1 cellular context compared by ENCODE assay signal in the genomic region with DNA sequence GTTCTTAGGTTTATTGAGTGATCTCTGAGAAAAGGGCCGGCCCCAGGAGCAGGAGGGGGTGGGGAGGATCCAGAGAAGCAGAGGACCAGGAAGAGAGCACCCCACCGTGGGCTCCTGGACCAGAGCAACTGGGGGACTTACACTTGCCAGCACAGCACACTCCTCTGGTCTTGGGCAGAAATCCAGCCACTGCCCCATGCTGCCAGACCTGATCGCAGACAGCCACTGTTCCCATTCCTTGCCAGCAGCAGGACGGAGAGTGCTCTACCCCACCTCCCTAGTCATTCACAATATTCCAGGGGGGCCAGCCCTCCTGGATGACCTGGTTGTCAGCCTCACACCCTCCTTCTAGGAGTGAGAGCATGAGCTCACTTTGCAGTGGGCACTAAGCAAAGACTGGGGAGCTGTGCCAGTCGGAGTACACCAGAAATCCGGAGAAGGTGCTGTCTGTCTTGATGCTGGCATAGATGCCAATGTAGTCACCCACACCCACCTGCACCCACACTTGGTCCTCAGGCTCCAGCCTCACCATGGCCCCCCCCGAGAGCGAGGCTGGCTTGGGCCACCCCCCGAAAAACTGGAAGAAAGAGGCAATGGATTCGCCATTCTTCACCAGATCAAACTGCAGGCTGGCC.
TF ChIP-seq lines count a peak whose summit lies in the region.

No MANE protein-coding gene starts in this region.

TF ChIP-seq in GM23338, 12 proteins besides CTCF, POLR2A, EP300 and RAD21 (continued from another document):
- TF ChIP-seq, protein P1, sequence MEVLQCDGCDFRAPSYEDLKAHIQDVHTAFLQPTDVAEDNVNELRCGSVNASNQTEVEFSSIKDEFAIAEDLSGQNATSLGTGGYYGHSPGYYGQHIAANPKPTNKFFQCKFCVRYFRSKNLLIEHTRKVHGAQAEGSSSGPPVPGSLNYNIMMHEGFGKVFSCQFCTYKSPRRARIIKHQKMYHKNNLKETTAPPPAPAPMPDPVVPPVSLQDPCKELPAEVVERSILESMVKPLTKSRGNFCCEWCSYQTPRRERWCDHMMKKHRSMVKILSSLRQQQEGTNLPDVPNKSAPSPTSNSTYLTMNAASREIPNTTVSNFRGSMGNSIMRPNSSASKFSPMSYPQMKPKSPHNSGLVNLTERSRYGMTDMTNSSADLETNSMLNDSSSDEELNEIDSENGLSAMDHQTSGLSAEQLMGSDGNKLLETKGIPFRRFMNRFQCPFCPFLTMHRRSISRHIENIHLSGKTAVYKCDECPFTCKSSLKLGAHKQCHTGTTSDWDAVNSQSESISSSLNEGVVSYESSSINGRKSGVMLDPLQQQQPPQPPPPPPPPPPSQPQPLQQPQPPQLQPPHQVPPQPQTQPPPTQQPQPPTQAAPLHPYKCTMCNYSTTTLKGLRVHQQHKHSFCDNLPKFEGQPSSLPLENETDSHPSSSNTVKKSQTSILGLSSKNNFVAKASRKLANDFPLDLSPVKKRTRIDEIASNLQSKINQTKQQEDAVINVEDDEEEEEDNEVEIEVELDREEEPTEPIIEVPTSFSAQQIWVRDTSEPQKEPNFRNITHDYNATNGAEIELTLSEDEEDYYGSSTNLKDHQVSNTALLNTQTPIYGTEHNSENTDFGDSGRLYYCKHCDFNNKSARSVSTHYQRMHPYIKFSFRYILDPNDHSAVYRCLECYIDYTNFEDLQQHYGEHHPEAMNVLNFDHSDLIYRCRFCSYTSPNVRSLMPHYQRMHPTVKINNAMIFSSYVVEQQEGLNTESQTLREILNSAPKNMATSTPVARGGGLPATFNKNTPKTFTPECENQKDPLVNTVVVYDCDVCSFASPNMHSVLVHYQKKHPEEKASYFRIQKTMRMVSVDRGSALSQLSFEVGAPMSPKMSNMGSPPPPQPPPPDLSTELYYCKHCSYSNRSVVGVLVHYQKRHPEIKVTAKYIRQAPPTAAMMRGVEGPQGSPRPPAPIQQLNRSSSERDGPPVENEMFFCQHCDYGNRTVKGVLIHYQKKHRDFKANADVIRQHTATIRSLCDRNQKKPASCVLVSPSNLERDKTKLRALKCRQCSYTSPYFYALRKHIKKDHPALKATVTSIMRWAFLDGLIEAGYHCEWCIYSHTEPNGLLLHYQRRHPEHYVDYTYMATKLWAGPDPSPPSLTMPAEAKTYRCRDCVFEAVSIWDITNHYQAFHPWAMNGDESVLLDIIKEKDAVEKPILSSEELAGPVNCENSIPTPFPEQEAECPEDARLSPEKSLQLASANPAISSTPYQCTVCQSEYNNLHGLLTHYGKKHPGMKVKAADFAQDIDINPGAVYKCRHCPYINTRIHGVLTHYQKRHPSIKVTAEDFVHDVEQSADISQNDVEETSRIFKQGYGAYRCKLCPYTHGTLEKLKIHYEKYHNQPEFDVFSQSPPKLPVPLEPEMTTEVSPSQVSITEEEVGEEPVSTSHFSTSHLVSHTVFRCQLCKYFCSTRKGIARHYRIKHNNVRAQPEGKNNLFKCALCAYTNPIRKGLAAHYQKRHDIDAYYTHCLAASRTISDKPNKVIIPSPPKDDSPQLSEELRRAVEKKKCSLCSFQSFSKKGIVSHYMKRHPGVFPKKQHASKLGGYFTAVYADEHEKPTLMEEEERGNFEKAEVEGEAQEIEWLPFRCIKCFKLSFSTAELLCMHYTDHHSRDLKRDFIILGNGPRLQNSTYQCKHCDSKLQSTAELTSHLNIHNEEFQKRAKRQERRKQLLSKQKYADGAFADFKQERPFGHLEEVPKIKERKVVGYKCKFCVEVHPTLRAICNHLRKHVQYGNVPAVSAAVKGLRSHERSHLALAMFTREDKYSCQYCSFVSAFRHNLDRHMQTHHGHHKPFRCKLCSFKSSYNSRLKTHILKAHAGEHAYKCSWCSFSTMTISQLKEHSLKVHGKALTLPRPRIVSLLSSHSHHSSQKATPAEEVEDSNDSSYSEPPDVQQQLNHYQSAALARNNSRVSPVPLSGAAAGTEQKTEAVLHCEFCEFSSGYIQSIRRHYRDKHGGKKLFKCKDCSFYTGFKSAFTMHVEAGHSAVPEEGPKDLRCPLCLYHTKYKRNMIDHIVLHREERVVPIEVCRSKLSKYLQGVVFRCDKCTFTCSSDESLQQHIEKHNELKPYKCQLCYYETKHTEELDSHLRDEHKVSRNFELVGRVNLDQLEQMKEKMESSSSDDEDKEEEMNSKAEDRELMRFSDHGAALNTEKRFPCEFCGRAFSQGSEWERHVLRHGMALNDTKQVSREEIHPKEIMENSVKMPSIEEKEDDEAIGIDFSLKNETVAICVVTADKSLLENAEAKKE (CRISPR knock-in tag; IDR thresholded peaks at IDR 0.05), result no peak
- no peak for TF ChIP-seq ZNF331 (CRISPR knock-in tag; IDR thresholded peaks at IDR 0.05; ENCODE audit: low read depth)
- TF ChIP-seq JUNB (IDR thresholded peaks at IDR 0.05; ENCODE audit: unreplicated experiment), result no peak
- no peak for TF ChIP-seq EZH2 (IDR thresholded peaks at IDR 0.05; ENCODE audit: low read depth, unreplicated experiment)
- no peak for TF ChIP-seq EZH2phosphoT487 (IDR thresholded peaks at IDR 0.05; ENCODE audit: unreplicated experiment)
- TF ChIP-seq REST (IDR thresholded peaks at IDR 0.05; ENCODE audit: unreplicated experiment), result no peak
- TF ChIP-seq STAT1 (IDR thresholded peaks at IDR 0.05; ENCODE audit: unreplicated experiment), result no peak
- no peak for TF ChIP-seq POLR2AphosphoS5 (IDR thresholded peaks at IDR 0.05; ENCODE audit: low read depth)
- no peak for TF ChIP-seq ZNF114 (CRISPR knock-in tag; IDR thresholded peaks at IDR 0.05)
